21 cellular contexts compared by ENCODE assay signal in genomic region chr19:7227735-7228134, GRCh38.
"Had no signal": no experiment of that assay in that cellular context is flagged by ENCODE, and none has a peak within 500 bp of the region (broad histone marks: within the 10 kb centered on the region; RNA-seq: fewer than 3 reads in every experiment).

No MANE protein-coding gene starts in this region.

- H3K4me3 Mint-ChIP-seq: IgD-negative memory B cell had no signal

- H3K4me1 ChIP-seq: SJSA1 had no signal

- ATAC-seq: K562 had no signal

- H3K27me3 ChIP-seq: SJSA1 had no signal

- H3K27ac Mint-ChIP-seq: IgD-negative memory B cell had no signal

- H3K9me3 ChIP-seq: SJSA1 had no signal

- H3K36me3 ChIP-seq: SJSA1 had no signal

- H3K4me3 ChIP-seq: K562, SJSA1, SK-N-MC had no signal

- H3K27me3 Mint-ChIP-seq: IgD-negative memory B cell had no signal

- H3K4me1 Mint-ChIP-seq: IgD-negative memory B cell had no signal

- H3K27ac ChIP-seq: HL-60, SJSA1, SK-N-MC had no signal

- DNase-seq: MV-4-11, NCI-H1048, NCI-H1105, NCI-H1417 treated with DMSO at 0.1 percent for 48 hours, NCI-H187, NCI-H2029, NCI-H2081 treated with DMSO at 0.1 percent for 48 hours, NCI-H2171, NCI-H226, NCI-H446, NCI-H510A, NCI-H524 treated with DMSO at 0.1 percent for 48 hours, NCI-H69, Right ventricle myocardium superior, RPMI8226, SIG-M5 had no signal
